Comparison of ENCODE assay signal across 8 cellular contexts in genomic region chr2:26503238-26503880, GRCh38. TPM values are rescaled to one million over a fixed set of nuclear protein-coding genes. Genes with fewer than 3 reads are reported as not detected.
DNase-seq lines count a peak whose midpoint lies in the region; ATAC-seq and TF ChIP-seq lines count a peak whose summit lies in the region.

No MANE protein-coding gene starts in this region.

- POLR2A ChIA-PET in activated CD4-positive, alpha-beta memory T cell treated with anti-CD3 and anti-CD28 coated beads, Interleukin-2, amount 10 ng/mL, durations not matched to agents 7 days and 5 days (lab: Charles Lee): interaction anchor here (0.6 to 1.6 kb wide), 3 partner anchors 11 to 52 kb away, joined by 3 to 4 read pairs (median 4); no protein-coding TSS in a partner anchor

- H4K20me1 ChIP-seq in DOHH2 (ENCODE audit: control insufficient read depth, insufficient read depth, low read depth, low read length): no peaks in the 10 kb centered on the region

- no peaks in the 10 kb centered on the region for H3F3A ChIP-seq in DOHH2 (ENCODE audit: control insufficient read depth, insufficient read depth)

- peaks cover 7% of the 10 kb centered on the region for H3K4me1 Mint-ChIP-seq in activated CD4-positive, alpha-beta memory T cell treated with anti-CD3 and anti-CD28 coated beads, Interleukin-2, amount 10 ng/mL, durations not matched to agents 7 days and 5 days

- CTCF ChIA-PET in activated CD4-positive, alpha-beta memory T cell treated with anti-CD3 and anti-CD28 coated beads, Interleukin-2, amount 10 ng/mL, durations not matched to agents 7 days and 5 days (lab: Charles Lee): interaction anchor here (0.6 to 3.6 kb wide), 16 partner anchors 9 to 137 kb away, joined by 3 to 33 read pairs (median 3); partner anchors contain the start of gene OTOF

- H3K9me3 Mint-ChIP-seq in activated CD4-positive, alpha-beta memory T cell treated with anti-CD3 and anti-CD28 coated beads, Interleukin-2, amount 10 ng/mL, durations not matched to agents 7 days and 5 days: no peaks in the 10 kb centered on the region

- H3K9me3 ChIP-seq in DOHH2 (ENCODE audit: control insufficient read depth, insufficient read depth, low read length): no peaks in the 10 kb centered on the region
- no peaks in the 10 kb centered on the region for H3K9me3 ChIP-seq in effector memory CD4-positive, alpha-beta T cell (ENCODE audit: control insufficient read depth, low read length)

- no peaks in the 10 kb centered on the region for H3K9me2 ChIP-seq in DOHH2 (replicated peaks; ENCODE audit: control insufficient read depth, low read length)

- peak overlapping the region; percentile 53 for H3K27ac Mint-ChIP-seq in activated CD4-positive, alpha-beta memory T cell treated with anti-CD3 and anti-CD28 coated beads, Interleukin-2, amount 10 ng/mL, durations not matched to agents 7 days and 5 days

- no peaks in the 10 kb centered on the region for H3K79me2 ChIP-seq in DOHH2 (ENCODE audit: control insufficient read depth, low read length)

- H3K4me2 ChIP-seq in DOHH2 (ENCODE audit: low read length): no peak overlapping the region

- peak; percentile 77 for ATAC-seq in HG03108 (IDR thresholded peaks at IDR 0.05; ENCODE audit: unreplicated experiment)
- no peak for ATAC-seq in HG03432 (IDR thresholded peaks at IDR 0.05; ENCODE audit: unreplicated experiment)

- no peak overlapping the region for H3K4me3 ChIP-seq in DOHH2 (ENCODE audit: low read length)
- peak overlapping the region; percentile 85 for H3K4me3 ChIP-seq in effector memory CD4-positive, alpha-beta T cell (ENCODE audit: insufficient read depth, low read depth, low read length, poor library complexity, severe bottlenecking)

- no peaks in the 10 kb centered on the region for H3K36me3 Mint-ChIP-seq in activated CD4-positive, alpha-beta memory T cell treated with anti-CD3 and anti-CD28 coated beads, Interleukin-2, amount 10 ng/mL, durations not matched to agents 7 days and 5 days (ENCODE audit: low read depth)

- peak; percentile 57 for TF ChIP-seq CTCF in DOHH2 (IDR thresholded peaks at IDR 0.05; ENCODE audit: low read depth, low read length, poor library complexity, severe bottlenecking)

- H3K27me3 ChIP-seq in DOHH2 (ENCODE audit: control insufficient read depth, low read length): peaks cover 6% of the 10 kb centered on the region; the same call in 1 of the 2 replicates
- no peaks in the 10 kb centered on the region for H3K27me3 ChIP-seq in effector memory CD4-positive, alpha-beta T cell (replicated peaks; ENCODE audit: control insufficient read depth, insufficient read depth, low read length, poor library complexity, severe bottlenecking)

- H3K27ac ChIP-seq in DOHH2 (ENCODE audit: low read depth, low read length): no peak overlapping the region
- no peak overlapping the region for H3K27ac ChIP-seq in effector memory CD4-positive, alpha-beta T cell (ENCODE audit: insufficient read depth, low read length, poor library complexity, severe bottlenecking)

- peaks cover 9% of the 10 kb centered on the region for H3K27me3 Mint-ChIP-seq in activated CD4-positive, alpha-beta memory T cell treated with anti-CD3 and anti-CD28 coated beads, Interleukin-2, amount 10 ng/mL, durations not matched to agents 7 days and 5 days

- DNase-seq in NCI-H69 (lab: John Stamatoyannopoulos, UW) (peak; percentile 88), medulla oblongata (ENCODE audit: extremely low spot score) (peak; percentile 75)
- peak; percentile 89 for DNase-seq in activated CD4-positive, alpha-beta memory T cell treated with anti-CD3 and anti-CD28 coated beads, Interleukin-2, amount 10 ng/mL, durations not matched to agents 7 days and 5 days
- peak; percentile 42 to 68 (median 56) for DNase-seq in effector memory CD4-positive, alpha-beta T cell
- peak; percentile 73 to 86 (median 82) for DNase-seq in stimulated activated CD4-positive, alpha-beta T cell treated with anti-CD3 and anti-CD28 coated beads, TNF-alpha, amount 100 ng/mL, for 48 hours (ENCODE audit: low read depth in 3 of 3)

- H3K4me1 ChIP-seq in DOHH2 (ENCODE audit: control insufficient read depth, low read length): no peaks in the 10 kb centered on the region
- no peaks in the 10 kb centered on the region for H3K4me1 ChIP-seq in effector memory CD4-positive, alpha-beta T cell (ENCODE audit: control insufficient read depth, insufficient read depth, low read length, poor library complexity, severe bottlenecking)

- H3K4me3 Mint-ChIP-seq in activated CD4-positive, alpha-beta memory T cell treated with anti-CD3 and anti-CD28 coated beads, Interleukin-2, amount 10 ng/mL, durations not matched to agents 7 days and 5 days: peak overlapping the region; percentile 70

- no peaks in the 10 kb centered on the region for H3K36me3 ChIP-seq in DOHH2 (ENCODE audit: control insufficient read depth, low read length)
- no peaks in the 10 kb centered on the region for H3K36me3 ChIP-seq in effector memory CD4-positive, alpha-beta T cell (ENCODE audit: control insufficient read depth, insufficient read depth, low read length)

RNA-seq across cellular contexts. Expression of gene OTOF, which starts 25.4 kb away (rescaled TPM):
- 10 to 100 TPM; 22.2 to 23.7 TPM for total RNA-seq in activated CD4-positive, alpha-beta memory T cell treated with anti-CD3 and anti-CD28 coated beads, Interleukin-2, amount 10 ng/mL, durations not matched to agents 7 days and 5 days
